In genomic region chr15:60374628-60375081, GRCh38 we compare ENCODE assay signal across 8 cellular contexts. TPM values are rescaled to one million over a fixed set of nuclear protein-coding genes. Genes with fewer than 3 reads are reported as not detected.
DNase-seq lines count a peak whose midpoint lies in the region; ATAC-seq and TF ChIP-seq lines count a peak whose summit lies in the region.

No MANE protein-coding gene starts in this region.

- H3K27me3 ChIP-seq in ascending aorta (no peaks in the 10 kb centered on the region), kidney epithelial cell (ENCODE audit: control insufficient read depth, insufficient read depth, low read length) (no peaks in the 10 kb centered on the region), tibial nerve (no peaks in the 10 kb centered on the region)

- H3K36me3 ChIP-seq in ascending aorta (peaks cover 24 to 39% of the 10 kb centered on the region in 2 donors), kidney epithelial cell (ENCODE audit: control insufficient read depth, insufficient read depth, low read length) (peaks cover 13% of the 10 kb centered on the region), tibial nerve (peaks cover 0 to 35% (median 0%) of the 10 kb centered on the region in 3 donors)

- no peak for ATAC-seq in HG03432 (IDR thresholded peaks at IDR 0.05; ENCODE audit: unreplicated experiment)

- TF ChIP-seq CTCF in ascending aorta (IDR thresholded peaks at IDR 0.05) (no peak), kidney epithelial cell (IDR thresholded peaks at IDR 0.05; ENCODE audit: insufficient read depth, low read length, poor library complexity, severe bottlenecking) (peak; percentile 3), tibial nerve (IDR thresholded peaks at IDR 0.05) (no peak)

- peaks cover 9% of the 10 kb centered on the region for H3K36me3 Mint-ChIP-seq in activated CD4-positive, alpha-beta memory T cell treated with anti-CD3 and anti-CD28 coated beads for 36 hours

- DNase-seq in COLO668 (lab: John Stamatoyannopoulos, UW; ENCODE audit: unreplicated experiment) (peak; percentile 78), NCI-H1417 treated with DMSO at 0.1 percent for 48 hours (lab: John Stamatoyannopoulos, UW) (peak; percentile 34), ascending aorta (ENCODE audit: low spot score in 2 of 2) (peak; percentile 57 to 93), kidney epithelial cell (ENCODE audit: low read depth) (peak; percentile 96), tibial nerve (ENCODE audit: low spot score in 2 of 2) (peak; percentile 29 to 57), GM19240 (ENCODE audit: insufficient read length, low spot score) (no peak)
- no peak for DNase-seq in activated CD4-positive, alpha-beta memory T cell treated with anti-CD3 and anti-CD28 coated beads for 36 hours

- POLR2A ChIA-PET in activated CD4-positive, alpha-beta memory T cell treated with anti-CD3 and anti-CD28 coated beads for 36 hours (lab: Charles Lee), result no interaction called here

- H3K9me3 Mint-ChIP-seq in activated CD4-positive, alpha-beta memory T cell treated with anti-CD3 and anti-CD28 coated beads for 36 hours, result no peaks in the 10 kb centered on the region

- peaks cover 46 to 85% of the 10 kb centered on the region in 2 donors for H3K4me1 ChIP-seq in ascending aorta
- H3K4me1 ChIP-seq in tibial nerve, result peaks cover 15 to 99% (median 79%) of the 10 kb centered on the region in 4 donors

- H3K4me3 ChIP-seq in ascending aorta (peak overlapping the region in 1 of 2 donors; percentile 40), kidney epithelial cell (ENCODE audit: low read depth, low read length) (no peak overlapping the region), tibial nerve (peak overlapping the region in 1 of 4 donors; percentile 1)

- H3K4me3 Mint-ChIP-seq in activated CD4-positive, alpha-beta memory T cell treated with anti-CD3 and anti-CD28 coated beads for 36 hours, result no peak overlapping the region

- no peak for TF ChIP-seq POLR2A in tibial nerve (IDR thresholded peaks at IDR 0.05)

- peak in 1 of 2 donors; percentile 63 for TF ChIP-seq EP300 in tibial nerve (IDR thresholded peaks at IDR 0.05)

- H3K27ac Mint-ChIP-seq in activated CD4-positive, alpha-beta memory T cell treated with anti-CD3 and anti-CD28 coated beads for 36 hours, result no peak overlapping the region

- H3K4me1 Mint-ChIP-seq in activated CD4-positive, alpha-beta memory T cell treated with anti-CD3 and anti-CD28 coated beads for 36 hours (ENCODE audit: low read depth), result peaks cover 18% of the 10 kb centered on the region

- WGBS in tibial nerve, 2 donors, result 32 to 34% methylated on average over 7 of the region's 7 CpGs

- H3K27me3 Mint-ChIP-seq in activated CD4-positive, alpha-beta memory T cell treated with anti-CD3 and anti-CD28 coated beads for 36 hours, result no peaks in the 10 kb centered on the region

- H3K27ac ChIP-seq in ascending aorta (peak overlapping the region; percentile 90 to 96), tibial nerve (peak overlapping the region; percentile 24 to 91 (median 72))

- intact Hi-C loops in ascending aorta (cut with DNase I), result loop anchor here (1.0 to 2.0 kb wide), 2 partner anchors 14 to 23 kb away; partner anchors contain the start of gene ANXA2
- intact Hi-C loops in activated CD4-positive, alpha-beta memory T cell treated with anti-CD3 and anti-CD28 coated beads for 36 hours (cut with micrococcal nuclease), result no loop called here

- CTCF ChIA-PET in activated CD4-positive, alpha-beta memory T cell treated with anti-CD3 and anti-CD28 coated beads for 36 hours (lab: Charles Lee), result interaction anchor here (1.0 to 1.5 kb wide), 3 partner anchors 12 to 1459 kb away, joined by 3 to 5 read pairs (median 4); no protein-coding TSS in a partner anchor

- H3K9me3 ChIP-seq in ascending aorta (no peaks in the 10 kb centered on the region), tibial nerve (no peaks in the 10 kb centered on the region)

RNA-seq across cellular contexts. Expression of gene ANXA2, which starts 23.1 kb away (rescaled TPM):
- 730 TPM for total RNA-seq in ascending aorta
- 2,658 and 2,688 TPM in 2 replicates for total RNA-seq in kidney epithelial cell
- total RNA-seq in tibial nerve, result 1,000 to 10,000 TPM in 2 of 4 donors, 100 to 1,000 TPM in 2; 747 to 1,181 (median 1,009) TPM
- total RNA-seq in activated CD4-positive, alpha-beta memory T cell treated with anti-CD3 and anti-CD28 coated beads for 36 hours, result 100 to 1,000 TPM; 131 to 132 TPM

Comparison
In these comparisons a context has a peak if more than half of its experiments do, and no peak if none do; other contexts are left out.
1. DNase-seq: peak in COLO668 (single experiment), NCI-H1417 treated with DMSO at 0.1 percent for 48 hours (single experiment), ascending aorta (2 of 2), kidney epithelial cell (single experiment) and tibial nerve (2 of 2); none in GM19240 (single experiment) and activated CD4-positive, alpha-beta memory T cell treated with anti-CD3 and anti-CD28 coated beads for 36 hours (single experiment).